In the genomic region with DNA sequence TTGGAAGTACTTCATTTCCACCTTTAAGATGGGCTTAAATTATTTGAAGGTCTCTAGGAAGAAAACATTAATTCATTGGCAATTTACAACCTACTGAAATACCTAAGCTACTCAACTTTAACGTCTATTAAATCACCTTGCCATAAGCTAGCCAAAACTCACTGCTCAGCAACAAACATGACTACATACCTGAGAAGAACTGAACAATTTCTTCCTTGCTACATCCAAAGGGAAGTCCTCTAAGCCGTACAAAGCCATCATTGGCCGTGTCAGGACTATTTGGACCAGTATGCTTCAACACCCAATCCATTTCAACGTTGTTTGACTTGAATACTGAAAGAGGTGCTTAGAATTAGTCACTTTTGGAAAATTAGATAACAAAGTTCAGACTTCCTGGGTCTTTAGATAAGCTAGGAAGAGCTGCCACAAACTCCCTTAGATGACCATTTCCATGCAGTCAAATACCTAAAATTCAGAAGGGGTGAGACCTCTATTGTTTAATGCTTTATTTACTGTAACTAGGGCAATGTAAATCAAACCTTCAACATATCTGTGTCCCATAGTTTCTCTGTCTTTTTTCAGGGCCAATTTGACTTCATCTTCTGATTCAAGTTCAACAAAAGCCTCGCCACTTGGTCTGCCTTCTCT, we compare ENCODE assay signal across 8 cellular contexts. TPM values are rescaled to one million over a fixed set of nuclear protein-coding genes. Genes with fewer than 3 reads are reported as not detected.
DNase-seq lines count a peak whose midpoint lies in the region; ATAC-seq and TF ChIP-seq lines count a peak whose summit lies in the region.

No MANE protein-coding gene starts in this region.

- H3K4me3 ChIP-seq in HFF-Myc (replicated peaks; ENCODE audit: low read depth, low read length) (peak overlapping the region; percentile 95), body of pancreas (no peak overlapping the region), mesodermal cell (ENCODE audit: extremely low read depth, insufficient read depth, low read length, poor library complexity, severe bottlenecking) (peak overlapping the region; percentile 96)

- peaks cover 15 to 29% of the 10 kb centered on the region in 2 donors for H3K36me3 ChIP-seq in body of pancreas (replicated peaks in 1 of 2; ENCODE audit: insufficient read depth in 1 of 2, low read depth in 2 of 2)
- peaks cover 65% of the 10 kb centered on the region for H3K36me3 ChIP-seq in mesodermal cell (ENCODE audit: control insufficient read depth, insufficient read depth, low read length)

- H3K9me3 ChIP-seq in body of pancreas = no peaks in the 10 kb centered on the region
- H3K9me3 ChIP-seq in mesodermal cell (ENCODE audit: control insufficient read depth, low read length) = no peaks in the 10 kb centered on the region

- H3K27ac ChIP-seq in 22Rv1 = peak overlapping the region; percentile 97; the same call in 1 of the 2 replicates
- peak overlapping the region in 3 of 4 donors; percentile 34 to 98 (median 39) for H3K27ac ChIP-seq in body of pancreas
- H3K27ac ChIP-seq in mesodermal cell (ENCODE audit: low read depth, low read length, severe bottlenecking) = peak overlapping the region; percentile 51

- DNase-seq in HFF-Myc (ENCODE audit: extremely low read depth, low read depth) = no peak
- DNase-seq in body of pancreas = no peak
- no peak for DNase-seq in NCI-H128 (lab: John Stamatoyannopoulos, UW; ENCODE audit: unreplicated experiment)
- no peak for DNase-seq in stimulated activated naive CD4-positive, alpha-beta T cell treated with Interleukin-2 at 50 U/mL for 16 hours (lab: John Stamatoyannopoulos, UW)
- DNase-seq in SKM-1 (lab: John Stamatoyannopoulos, UW; ENCODE audit: unreplicated experiment) = no peak
- no peak for DNase-seq in NCI-H1048 (lab: John Stamatoyannopoulos, UW)

- H3K4me1 ChIP-seq in body of pancreas = peaks cover 63% of the 10 kb centered on the region
- H3K4me1 ChIP-seq in mesodermal cell (ENCODE audit: control insufficient read depth, insufficient read depth, low read length, poor library complexity, severe bottlenecking) = peaks cover 14% of the 10 kb centered on the region

- WGBS in body of pancreas, 2 donors = 5 to 7% methylated on average over 5 of the region's 5 CpGs
- 34 to 38% methylated on average over 3 of the region's 5 CpGs for WGBS in mesodermal cell (ENCODE audit: insufficient coverage in 2 of 2), 2 experiments

- no peak for ATAC-seq in body of pancreas

- H3K27me3 ChIP-seq in body of pancreas = no peaks in the 10 kb centered on the region

- intact Hi-C loops in body of pancreas (cut with DNase I) = no loop called here

- no peak for TF ChIP-seq CTCF in 22Rv1 (IDR thresholded peaks at IDR 0.05)
- TF ChIP-seq CTCF in HFF-Myc (IDR thresholded peaks at IDR 0.05; ENCODE audit: low read depth, low read length, missing control alignments) = no peak
- no peak for TF ChIP-seq CTCF in body of pancreas (IDR thresholded peaks at IDR 0.05)

- no peak for TF ChIP-seq POLR2A in body of pancreas (IDR thresholded peaks at IDR 0.05)

RNA-seq across cellular contexts. Expression of a gene that starts 2.6 kb away (rescaled TPM):
- total RNA-seq in body of pancreas = 100 to 1,000 TPM; 335 to 732 TPM
- 398 TPM for polyA plus RNA-seq in mesodermal cell (2013, experiment 1 of 2)
- polyA plus RNA-seq in mesodermal cell (2013, experiment 2 of 2) = 401 TPM

Comparison
In these comparisons a context has a peak if more than half of its experiments do, and no peak if none do; other contexts are left out.
1. H3K27ac ChIP-seq: peak in every context shown above with its lines; median percentile 97 in 22Rv1; 51 in mesodermal cell; 39 in body of pancreas.
2. H3K4me3 ChIP-seq: peak in HFF-Myc (single experiment) and mesodermal cell (single experiment); none in body of pancreas (0 of 2).